Comparison of ENCODE assay signal across 1 cellular context in genomic region chr6:128314190-128314589, GRCh38.
TF ChIP-seq lines count a peak whose summit lies in the region.

No MANE protein-coding gene starts in this region.

TF ChIP-seq in GM23338, 12 proteins besides CTCF, POLR2A, EP300 and RAD21:
- no peak for TF ChIP-seq ZNF462 (CRISPR knock-in tag; IDR thresholded peaks at IDR 0.05)
- no peak for TF ChIP-seq ETS1 (IDR thresholded peaks at IDR 0.05)
- no peak for TF ChIP-seq ZNF114 (CRISPR knock-in tag; IDR thresholded peaks at IDR 0.05)
- no peak for TF ChIP-seq STAT1 (IDR thresholded peaks at IDR 0.05; ENCODE audit: unreplicated experiment)
- no peak for TF ChIP-seq EZH2phosphoT487 (IDR thresholded peaks at IDR 0.05; ENCODE audit: unreplicated experiment)
- TF ChIP-seq JUNB (IDR thresholded peaks at IDR 0.05; ENCODE audit: unreplicated experiment) = no peak
- TF ChIP-seq NANOG (IDR thresholded peaks at IDR 0.05; ENCODE audit: borderline replicate concordance) = no peak
- TF ChIP-seq REST (IDR thresholded peaks at IDR 0.05; ENCODE audit: unreplicated experiment) = no peak
- TF ChIP-seq CREB1 (CRISPR knock-in tag; IDR thresholded peaks at IDR 0.05; ENCODE audit: low read depth) = no peak
- no peak for TF ChIP-seq ZNF331 (CRISPR knock-in tag; IDR thresholded peaks at IDR 0.05; ENCODE audit: low read depth)
- no peak for TF ChIP-seq EZH2 (IDR thresholded peaks at IDR 0.05; ENCODE audit: low read depth, unreplicated experiment)
- TF ChIP-seq POLR2AphosphoS5 (IDR thresholded peaks at IDR 0.05; ENCODE audit: low read depth) = no peak
